In genomic region chr4:117400039-117400835, GRCh38 we compare ENCODE assay signal across 14 cellular contexts.
DNase-seq lines count a peak whose midpoint lies in the region; ATAC-seq, FAIRE-seq and TF ChIP-seq lines count a peak whose summit lies in the region.
"Had no signal": no experiment of that assay in that cellular context is flagged by ENCODE, and none has a peak within 500 bp of the region (broad histone marks: within the 10 kb centered on the region; RNA-seq: fewer than 3 reads in every experiment).

No MANE protein-coding gene starts in this region.

- H3K4me3 Mint-ChIP-seq in HFFc6: no peak overlapping the region
- H3K4me3 Mint-ChIP-seq: H9 had no signal

- H3K27me3 Mint-ChIP-seq in HFFc6 (ENCODE audit: insufficient read depth): no peaks in the 10 kb centered on the region

- H3K4me2 ChIP-seq in SU-DHL-6 (ENCODE audit: low read depth, low read length, poor library complexity, severe bottlenecking): peak overlapping the region; percentile 20

- no peaks in the 10 kb centered on the region for H3K36me3 Mint-ChIP-seq in HFFc6 (ENCODE audit: low read depth)

- peak; percentile 4 for DNase-seq in HFFc6
- DNase-seq in foreskin keratinocyte: peak; percentile 60 to 83
- no peak for DNase-seq in upper lobe of right lung
- DNase-seq in effector CD8-positive, alpha-beta T cell (lab: John Stamatoyannopoulos, UW): no peak
- no peak for DNase-seq in frontal cortex (ENCODE audit: low spot score in 2 of 2)
- DNase-seq in islet precursor cell: no peak
- DNase-seq: activated CD4-positive, CD25-positive, alpha-beta regulatory T cell treated with anti-CD3 and anti-CD28 coated beads, Interleukin-2, amount 50 U/mL, for 72 hours; activated effector memory CD4-positive, alpha-beta T cell treated with anti-CD3 and anti-CD28 coated beads, Interleukin-2, amount 50 U/mL, for 16 hours; H9; NCI-H1694 treated with DMSO at 0.1 percent for 48 hours; sigmoid colon had no signal

- H3K4me1 ChIP-seq in foreskin keratinocyte (peaks cover 16% of the 10 kb centered on the region), upper lobe of right lung (no peaks in the 10 kb centered on the region)
- H3K4me1 ChIP-seq: sigmoid colon had no signal

- TF ChIP-seq CTCF in HFFc6 (IDR thresholded peaks at IDR 0.05) (no peak), SU-DHL-6 (IDR thresholded peaks at IDR 0.05; ENCODE audit: insufficient read depth, low read length, poor library complexity, severe bottlenecking) (no peak), foreskin keratinocyte (conservative IDR thresholded peaks at IDR 0.05) (no peak), upper lobe of right lung (IDR thresholded peaks at IDR 0.05) (no peak)

- FAIRE-seq in frontal cortex (lab: Jason Lieb, UNC): no peak

- H2AFZ ChIP-seq in SU-DHL-6 (ENCODE audit: low read depth, low read length, severe bottlenecking): no peak overlapping the region

- no peak overlapping the region for H3K4me3 ChIP-seq in SU-DHL-6 (ENCODE audit: insufficient read depth, low read length, poor library complexity, severe bottlenecking)
- H3K4me3 ChIP-seq in upper lobe of right lung: no peak overlapping the region
- H3K4me3 ChIP-seq: sigmoid colon had no signal

- H3K9me3 ChIP-seq in SU-DHL-6 (ENCODE audit: insufficient read depth, low read length): no peaks in the 10 kb centered on the region
- H3K9me3 ChIP-seq in upper lobe of right lung: no peaks in the 10 kb centered on the region

- no peaks in the 10 kb centered on the region for H3K79me2 ChIP-seq in SU-DHL-6 (ENCODE audit: insufficient read depth, low read length)

- H3K36me3 ChIP-seq in SU-DHL-6 (ENCODE audit: low read length): no peaks in the 10 kb centered on the region
- no peaks in the 10 kb centered on the region for H3K36me3 ChIP-seq in upper lobe of right lung
- H3K36me3 ChIP-seq: sigmoid colon had no signal

- intact Hi-C loops in upper lobe of right lung (cut with DNase I): no loop called here

- H3K27ac ChIP-seq in SU-DHL-6 (ENCODE audit: low read depth, low read length): no peak overlapping the region
- H3K27ac ChIP-seq in foreskin keratinocyte: no peak overlapping the region
- H3K27ac ChIP-seq in upper lobe of right lung: no peak overlapping the region
- H3K27ac ChIP-seq: HL-60, sigmoid colon had no signal

- H3F3A ChIP-seq in SU-DHL-6 (ENCODE audit: insufficient read depth): no peaks in the 10 kb centered on the region

- no peaks in the 10 kb centered on the region for H4K20me1 ChIP-seq in SU-DHL-6 (ENCODE audit: low read depth, low read length)

- H3K27me3 ChIP-seq in SU-DHL-6 (ENCODE audit: low read length) (no peaks in the 10 kb centered on the region), foreskin keratinocyte (no peaks in the 10 kb centered on the region), upper lobe of right lung (no peaks in the 10 kb centered on the region)
- H3K27me3 ChIP-seq: sigmoid colon had no signal

- peaks cover 5% of the 10 kb centered on the region; the same call in 1 of the 2 replicates for H3K4me1 Mint-ChIP-seq in HFFc6 (ENCODE audit: low read depth)
- H3K4me1 Mint-ChIP-seq: H9 had no signal

- H3K9me3 Mint-ChIP-seq in HFFc6: peaks cover 15% of the 10 kb centered on the region
- H3K9me3 Mint-ChIP-seq: H9 had no signal

- no peaks in the 10 kb centered on the region for H3K9me2 ChIP-seq in SU-DHL-6 (replicated peaks; ENCODE audit: insufficient read depth, low read length)

- no peak overlapping the region for H3K9ac ChIP-seq in SU-DHL-6 (ENCODE audit: low read length)

- H3K27ac Mint-ChIP-seq in HFFc6: no peak overlapping the region

- ATAC-seq in foreskin keratinocyte (peak; percentile 95), upper lobe of right lung (peak; percentile 40)
- ATAC-seq: left lobe of liver had no signal

Comparison
In these comparisons a context has a peak if more than half of its experiments do, and no peak if none do; other contexts are left out.
1. DNase-seq: peak in HFFc6 (single experiment) and foreskin keratinocyte (2 of 2); none in upper lobe of right lung (single experiment), effector CD8-positive, alpha-beta T cell (single experiment), frontal cortex (0 of 2) and islet precursor cell (single experiment).